ENCODE assay signal across 29 cellular contexts in the genomic region with DNA sequence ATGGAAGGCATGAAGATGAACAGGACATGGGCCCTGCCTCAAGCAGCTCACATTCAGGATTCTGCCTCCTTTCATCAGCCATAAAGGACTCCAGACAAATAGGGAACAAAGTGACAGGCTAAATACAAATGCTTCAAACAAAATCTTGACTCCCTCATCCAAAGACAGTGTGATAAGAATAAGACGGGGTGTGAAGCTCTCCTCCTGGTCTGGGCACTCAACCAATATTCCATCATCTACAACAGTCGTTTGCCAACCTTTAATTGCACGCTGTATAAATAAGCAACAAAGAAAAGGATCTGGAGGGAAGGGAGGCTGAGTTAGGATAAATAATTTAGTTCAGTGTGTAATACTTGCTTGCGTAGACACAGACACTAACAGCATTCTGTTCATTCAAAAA. TPM values are rescaled to one million over a fixed set of nuclear protein-coding genes. Genes with fewer than 3 reads are reported as not detected.
"Had no signal": no experiment of that assay in that cellular context is flagged by ENCODE, and none has a peak within 500 bp of the region (broad histone marks: within the 10 kb centered on the region; RNA-seq: fewer than 3 reads in every experiment).

No MANE protein-coding gene starts in this region.

- DNase-seq: activated CD4-positive, alpha-beta T cell treated with anti-CD3 and anti-CD28 coated beads, Interleukin-2, amount 10 ng/mL, durations not matched to agents 24 days and 14 days; activated CD4-positive, alpha-beta T cell treated with anti-CD3 and anti-CD28 coated beads, Interleukin-2, amount 50 U/mL, for 4 hours; activated CD8-positive, alpha-beta T cell treated with anti-CD3 and anti-CD28 coated beads for 36 hours; activated gamma-delta T cell; activated naive CD4-positive, alpha-beta T cell treated with Interleukin-2 at 50 U/mL for 16 hours; activated naive CD8-positive, alpha-beta T cell treated with anti-CD3 and anti-CD28 coated beads, Interleukin-2, amount 10 ng/mL, durations not matched to agents 7 days and 5 days; activated T-cell treated with anti-CD3 and anti-CD28 coated beads, Interleukin-2, amount 50 U/mL, for 1 hour; activated T-cell treated with anti-CD3 and anti-CD28 coated beads, Interleukin-2, amount 50 U/mL, for 72 hours; NCI-H1436 treated with DMSO at 0.1 percent for 48 hours; NCI-H1694 treated with DMSO at 0.1 percent for 48 hours; NCI-H2029; NCI-H226; NCI-H510A; NCI-H526; NCI-H774; PC-3; Peyer's patch; RPMI8226; SHP77 treated with DMSO at 0.1 percent for 48 hours; SK-N-SH had no signal

- H3K4me3 ChIP-seq: ascending aorta, K562, Peyer's patch, SJSA1 had no signal

- H3K9me3 ChIP-seq: ascending aorta, Peyer's patch, SJSA1, SK-N-SH had no signal

- H3K36me3 ChIP-seq: ascending aorta, Peyer's patch, SJSA1 had no signal

- H3K27ac ChIP-seq: ascending aorta, Peyer's patch, SJSA1 had no signal

- H3K4me1 ChIP-seq: ascending aorta, Peyer's patch, SJSA1 had no signal

- H3K27me3 ChIP-seq: ascending aorta, Peyer's patch, SJSA1 had no signal

- FAIRE-seq: K562, TTC549 had no signal

- H3K9ac ChIP-seq: SK-N-SH had no signal

- H3K4me2 ChIP-seq: SK-N-SH had no signal

RNA-seq across cellular contexts. Expression of gene CCDC54, which starts 5.4 kb away (rescaled TPM):
- total RNA-seq: activated CD4-positive, alpha-beta T cell treated with anti-CD3 and anti-CD28 coated beads, Interleukin-2, amount 10 ng/mL, durations not matched to agents 24 days and 14 days; activated CD8-positive, alpha-beta memory T cell treated with anti-CD3 and anti-CD28 coated beads for 36 hours; activated CD8-positive, alpha-beta T cell treated with anti-CD3 and anti-CD28 coated beads for 36 hours; activated naive CD8-positive, alpha-beta T cell treated with anti-CD3 and anti-CD28 coated beads, Interleukin-2, amount 10 ng/mL, durations not matched to agents 7 days and 5 days; activated T-cell treated with anti-CD3 and anti-CD28 coated beads, Interleukin-2, amount 50 U/mL, for 72 hours; activated T-helper 2 cell treated with anti-CD3 and anti-CD28 coated beads, Interferon-gamma antibody, Interleukin-2, Interleukin-4, amounts not matched to agents 10 μg/mL and 5 μg/mL and 100 μg/mL, durations not matched to agents 14 hours and 24 hours and 36 hours; ascending aorta; cardiac septum; K562; MCF 10A; PC-3; Peyer's patch; SJSA1 had no signal
- polyA plus RNA-seq: adipose tissue, K562, SK-N-SH had no signal
